In the genomic region with DNA sequence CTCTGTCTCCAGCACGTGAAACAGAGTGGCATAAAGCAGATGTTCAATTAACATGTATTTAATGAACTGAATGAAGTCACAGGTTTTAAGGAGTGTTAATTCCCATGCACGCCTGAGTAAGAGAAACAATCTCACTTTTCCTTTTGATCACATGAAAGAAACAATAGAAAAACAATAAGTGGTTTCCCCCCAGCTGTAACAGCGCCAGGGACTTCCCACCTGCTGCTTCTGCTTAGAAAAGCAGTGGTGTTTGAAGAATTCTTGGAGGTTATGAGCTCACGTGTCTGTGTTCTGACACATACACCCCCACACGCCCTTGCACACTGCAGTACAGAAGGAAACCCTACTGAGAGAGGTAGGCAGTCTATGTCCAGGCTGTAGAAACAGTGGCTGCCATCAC, we compare ENCODE assay signal across 1 cellular context.
TF ChIP-seq lines count a peak whose summit lies in the region.

No MANE protein-coding gene starts in this region.

TF ChIP-seq in GM12878, 131 proteins besides CTCF, POLR2A, EP300 and RAD21 (continued from another document and continues in another):
- TF ChIP-seq, protein P1, sequence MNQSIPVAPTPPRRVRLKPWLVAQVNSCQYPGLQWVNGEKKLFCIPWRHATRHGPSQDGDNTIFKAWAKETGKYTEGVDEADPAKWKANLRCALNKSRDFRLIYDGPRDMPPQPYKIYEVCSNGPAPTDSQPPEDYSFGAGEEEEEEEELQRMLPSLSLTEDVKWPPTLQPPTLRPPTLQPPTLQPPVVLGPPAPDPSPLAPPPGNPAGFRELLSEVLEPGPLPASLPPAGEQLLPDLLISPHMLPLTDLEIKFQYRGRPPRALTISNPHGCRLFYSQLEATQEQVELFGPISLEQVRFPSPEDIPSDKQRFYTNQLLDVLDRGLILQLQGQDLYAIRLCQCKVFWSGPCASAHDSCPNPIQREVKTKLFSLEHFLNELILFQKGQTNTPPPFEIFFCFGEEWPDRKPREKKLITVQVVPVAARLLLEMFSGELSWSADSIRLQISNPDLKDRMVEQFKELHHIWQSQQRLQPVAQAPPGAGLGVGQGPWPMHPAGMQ (IDR thresholded peaks at IDR 0.05; ENCODE audit: borderline replicate concordance): no peak
- peak; percentile 75 for TF ChIP-seq RUNX3 (IDR thresholded peaks at IDR 0.05; ENCODE audit: low read length)
- no peak for TF ChIP-seq FOXM1 (IDR thresholded peaks at IDR 0.05; ENCODE audit: low read depth, low read length)
- TF ChIP-seq, protein P2, sequence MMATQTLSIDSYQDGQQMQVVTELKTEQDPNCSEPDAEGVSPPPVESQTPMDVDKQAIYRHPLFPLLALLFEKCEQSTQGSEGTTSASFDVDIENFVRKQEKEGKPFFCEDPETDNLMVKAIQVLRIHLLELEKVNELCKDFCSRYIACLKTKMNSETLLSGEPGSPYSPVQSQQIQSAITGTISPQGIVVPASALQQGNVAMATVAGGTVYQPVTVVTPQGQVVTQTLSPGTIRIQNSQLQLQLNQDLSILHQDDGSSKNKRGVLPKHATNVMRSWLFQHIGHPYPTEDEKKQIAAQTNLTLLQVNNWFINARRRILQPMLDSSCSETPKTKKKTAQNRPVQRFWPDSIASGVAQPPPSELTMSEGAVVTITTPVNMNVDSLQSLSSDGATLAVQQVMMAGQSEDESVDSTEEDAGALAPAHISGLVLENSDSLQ (IDR thresholded peaks at IDR 0.05): no peak
- TF ChIP-seq, protein P3, sequence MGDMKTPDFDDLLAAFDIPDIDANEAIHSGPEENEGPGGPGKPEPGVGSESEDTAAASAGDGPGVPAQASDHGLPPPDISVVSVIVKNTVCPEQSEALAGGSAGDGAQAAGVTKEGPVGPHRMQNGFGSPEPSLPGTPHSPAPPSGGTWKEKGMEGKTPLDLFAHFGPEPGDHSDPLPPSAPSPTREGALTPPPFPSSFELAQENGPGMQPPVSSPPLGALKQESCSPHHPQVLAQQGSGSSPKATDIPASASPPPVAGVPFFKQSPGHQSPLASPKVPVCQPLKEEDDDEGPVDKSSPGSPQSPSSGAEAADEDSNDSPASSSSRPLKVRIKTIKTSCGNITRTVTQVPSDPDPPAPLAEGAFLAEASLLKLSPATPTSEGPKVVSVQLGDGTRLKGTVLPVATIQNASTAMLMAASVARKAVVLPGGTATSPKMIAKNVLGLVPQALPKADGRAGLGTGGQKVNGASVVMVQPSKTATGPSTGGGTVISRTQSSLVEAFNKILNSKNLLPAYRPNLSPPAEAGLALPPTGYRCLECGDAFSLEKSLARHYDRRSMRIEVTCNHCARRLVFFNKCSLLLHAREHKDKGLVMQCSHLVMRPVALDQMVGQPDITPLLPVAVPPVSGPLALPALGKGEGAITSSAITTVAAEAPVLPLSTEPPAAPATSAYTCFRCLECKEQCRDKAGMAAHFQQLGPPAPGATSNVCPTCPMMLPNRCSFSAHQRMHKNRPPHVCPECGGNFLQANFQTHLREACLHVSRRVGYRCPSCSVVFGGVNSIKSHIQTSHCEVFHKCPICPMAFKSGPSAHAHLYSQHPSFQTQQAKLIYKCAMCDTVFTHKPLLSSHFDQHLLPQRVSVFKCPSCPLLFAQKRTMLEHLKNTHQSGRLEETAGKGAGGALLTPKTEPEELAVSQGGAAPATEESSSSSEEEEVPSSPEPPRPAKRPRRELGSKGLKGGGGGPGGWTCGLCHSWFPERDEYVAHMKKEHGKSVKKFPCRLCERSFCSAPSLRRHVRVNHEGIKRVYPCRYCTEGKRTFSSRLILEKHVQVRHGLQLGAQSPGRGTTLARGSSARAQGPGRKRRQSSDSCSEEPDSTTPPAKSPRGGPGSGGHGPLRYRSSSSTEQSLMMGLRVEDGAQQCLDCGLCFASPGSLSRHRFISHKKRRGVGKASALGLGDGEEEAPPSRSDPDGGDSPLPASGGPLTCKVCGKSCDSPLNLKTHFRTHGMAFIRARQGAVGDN (IDR thresholded peaks at IDR 0.05): 0 out of 2 replicates have a peak, but pooled peaks have one; percentile 28
- no peak for TF ChIP-seq HDAC6 (IDR thresholded peaks at IDR 0.05; ENCODE audit: unreplicated experiment)
- no peak for TF ChIP-seq STAT3 (IDR thresholded peaks at IDR 0.05; ENCODE audit: low read depth, low read length)
- TF ChIP-seq ZZZ3 (IDR thresholded peaks at IDR 0.05; ENCODE audit: control insufficient read depth, insufficient read length, low read depth): no peak
- no peak for TF ChIP-seq TBL1XR1 (IDR thresholded peaks at IDR 0.05; ENCODE audit: low read depth, low read length)
- TF ChIP-seq PML (IDR thresholded peaks at IDR 0.05; ENCODE audit: low read length): no peak
- no peak for TF ChIP-seq MYB (IDR thresholded peaks at IDR 0.05; ENCODE audit: borderline replicate concordance, low read depth, low read length)
- TF ChIP-seq, protein P4, sequence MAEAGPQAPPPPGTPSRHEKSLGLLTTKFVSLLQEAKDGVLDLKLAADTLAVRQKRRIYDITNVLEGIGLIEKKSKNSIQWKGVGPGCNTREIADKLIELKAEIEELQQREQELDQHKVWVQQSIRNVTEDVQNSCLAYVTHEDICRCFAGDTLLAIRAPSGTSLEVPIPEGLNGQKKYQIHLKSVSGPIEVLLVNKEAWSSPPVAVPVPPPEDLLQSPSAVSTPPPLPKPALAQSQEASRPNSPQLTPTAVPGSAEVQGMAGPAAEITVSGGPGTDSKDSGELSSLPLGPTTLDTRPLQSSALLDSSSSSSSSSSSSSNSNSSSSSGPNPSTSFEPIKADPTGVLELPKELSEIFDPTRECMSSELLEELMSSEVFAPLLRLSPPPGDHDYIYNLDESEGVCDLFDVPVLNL (IDR thresholded peaks at IDR 0.05; ENCODE audit: low read depth, low read length): no peak
- no peak for TF ChIP-seq KAT2A (conservative IDR thresholded peaks at IDR 0.05; ENCODE audit: control insufficient read depth, low read depth, low read length)
- TF ChIP-seq, protein P5, sequence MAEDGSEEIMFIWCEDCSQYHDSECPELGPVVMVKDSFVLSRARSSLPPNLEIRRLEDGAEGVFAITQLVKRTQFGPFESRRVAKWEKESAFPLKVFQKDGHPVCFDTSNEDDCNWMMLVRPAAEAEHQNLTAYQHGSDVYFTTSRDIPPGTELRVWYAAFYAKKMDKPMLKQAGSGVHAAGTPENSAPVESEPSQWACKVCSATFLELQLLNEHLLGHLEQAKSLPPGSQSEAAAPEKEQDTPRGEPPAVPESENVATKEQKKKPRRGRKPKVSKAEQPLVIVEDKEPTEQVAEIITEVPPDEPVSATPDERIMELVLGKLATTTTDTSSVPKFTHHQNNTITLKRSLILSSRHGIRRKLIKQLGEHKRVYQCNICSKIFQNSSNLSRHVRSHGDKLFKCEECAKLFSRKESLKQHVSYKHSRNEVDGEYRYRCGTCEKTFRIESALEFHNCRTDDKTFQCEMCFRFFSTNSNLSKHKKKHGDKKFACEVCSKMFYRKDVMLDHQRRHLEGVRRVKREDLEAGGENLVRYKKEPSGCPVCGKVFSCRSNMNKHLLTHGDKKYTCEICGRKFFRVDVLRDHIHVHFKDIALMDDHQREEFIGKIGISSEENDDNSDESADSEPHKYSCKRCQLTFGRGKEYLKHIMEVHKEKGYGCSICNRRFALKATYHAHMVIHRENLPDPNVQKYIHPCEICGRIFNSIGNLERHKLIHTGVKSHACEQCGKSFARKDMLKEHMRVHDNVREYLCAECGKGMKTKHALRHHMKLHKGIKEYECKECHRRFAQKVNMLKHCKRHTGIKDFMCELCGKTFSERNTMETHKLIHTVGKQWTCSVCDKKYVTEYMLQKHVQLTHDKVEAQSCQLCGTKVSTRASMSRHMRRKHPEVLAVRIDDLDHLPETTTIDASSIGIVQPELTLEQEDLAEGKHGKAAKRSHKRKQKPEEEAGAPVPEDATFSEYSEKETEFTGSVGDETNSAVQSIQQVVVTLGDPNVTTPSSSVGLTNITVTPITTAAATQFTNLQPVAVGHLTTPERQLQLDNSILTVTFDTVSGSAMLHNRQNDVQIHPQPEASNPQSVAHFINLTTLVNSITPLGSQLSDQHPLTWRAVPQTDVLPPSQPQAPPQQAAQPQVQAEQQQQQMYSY (CRISPR knock-in tag; IDR thresholded peaks at IDR 0.05): no peak
- TF ChIP-seq, protein P6, sequence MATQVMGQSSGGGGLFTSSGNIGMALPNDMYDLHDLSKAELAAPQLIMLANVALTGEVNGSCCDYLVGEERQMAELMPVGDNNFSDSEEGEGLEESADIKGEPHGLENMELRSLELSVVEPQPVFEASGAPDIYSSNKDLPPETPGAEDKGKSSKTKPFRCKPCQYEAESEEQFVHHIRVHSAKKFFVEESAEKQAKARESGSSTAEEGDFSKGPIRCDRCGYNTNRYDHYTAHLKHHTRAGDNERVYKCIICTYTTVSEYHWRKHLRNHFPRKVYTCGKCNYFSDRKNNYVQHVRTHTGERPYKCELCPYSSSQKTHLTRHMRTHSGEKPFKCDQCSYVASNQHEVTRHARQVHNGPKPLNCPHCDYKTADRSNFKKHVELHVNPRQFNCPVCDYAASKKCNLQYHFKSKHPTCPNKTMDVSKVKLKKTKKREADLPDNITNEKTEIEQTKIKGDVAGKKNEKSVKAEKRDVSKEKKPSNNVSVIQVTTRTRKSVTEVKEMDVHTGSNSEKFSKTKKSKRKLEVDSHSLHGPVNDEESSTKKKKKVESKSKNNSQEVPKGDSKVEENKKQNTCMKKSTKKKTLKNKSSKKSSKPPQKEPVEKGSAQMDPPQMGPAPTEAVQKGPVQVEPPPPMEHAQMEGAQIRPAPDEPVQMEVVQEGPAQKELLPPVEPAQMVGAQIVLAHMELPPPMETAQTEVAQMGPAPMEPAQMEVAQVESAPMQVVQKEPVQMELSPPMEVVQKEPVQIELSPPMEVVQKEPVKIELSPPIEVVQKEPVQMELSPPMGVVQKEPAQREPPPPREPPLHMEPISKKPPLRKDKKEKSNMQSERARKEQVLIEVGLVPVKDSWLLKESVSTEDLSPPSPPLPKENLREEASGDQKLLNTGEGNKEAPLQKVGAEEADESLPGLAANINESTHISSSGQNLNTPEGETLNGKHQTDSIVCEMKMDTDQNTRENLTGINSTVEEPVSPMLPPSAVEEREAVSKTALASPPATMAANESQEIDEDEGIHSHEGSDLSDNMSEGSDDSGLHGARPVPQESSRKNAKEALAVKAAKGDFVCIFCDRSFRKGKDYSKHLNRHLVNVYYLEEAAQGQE (IDR thresholded peaks at IDR 0.05; ENCODE audit: low read depth, low read length): no peak
- peak; percentile 47; the same call in 1 of the 2 replicates for TF ChIP-seq IRF4 (IDR thresholded peaks at IDR 0.05; ENCODE audit: low read depth, low read length)
- TF ChIP-seq, protein P7, sequence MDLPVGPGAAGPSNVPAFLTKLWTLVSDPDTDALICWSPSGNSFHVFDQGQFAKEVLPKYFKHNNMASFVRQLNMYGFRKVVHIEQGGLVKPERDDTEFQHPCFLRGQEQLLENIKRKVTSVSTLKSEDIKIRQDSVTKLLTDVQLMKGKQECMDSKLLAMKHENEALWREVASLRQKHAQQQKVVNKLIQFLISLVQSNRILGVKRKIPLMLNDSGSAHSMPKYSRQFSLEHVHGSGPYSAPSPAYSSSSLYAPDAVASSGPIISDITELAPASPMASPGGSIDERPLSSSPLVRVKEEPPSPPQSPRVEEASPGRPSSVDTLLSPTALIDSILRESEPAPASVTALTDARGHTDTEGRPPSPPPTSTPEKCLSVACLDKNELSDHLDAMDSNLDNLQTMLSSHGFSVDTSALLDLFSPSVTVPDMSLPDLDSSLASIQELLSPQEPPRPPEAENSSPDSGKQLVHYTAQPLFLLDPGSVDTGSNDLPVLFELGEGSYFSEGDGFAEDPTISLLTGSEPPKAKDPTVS (IDR thresholded peaks at IDR 0.05; ENCODE audit: low read depth, low read length): no peak
- TF ChIP-seq TAF1 (IDR thresholded peaks at IDR 0.05; ENCODE audit: borderline replicate concordance, low read depth, low read length): no peak
- TF ChIP-seq FOXK2 (IDR thresholded peaks at IDR 0.05): no peak
- TF ChIP-seq STAT1 (conservative IDR thresholded peaks at IDR 0.05): no peak
- no peak for TF ChIP-seq TCF3 (IDR thresholded peaks at IDR 0.05; ENCODE audit: borderline replicate concordance, insufficient read depth, low read depth, low read length)
- TF ChIP-seq KDM1A (IDR thresholded peaks at IDR 0.05; ENCODE audit: borderline replicate concordance): no peak
- TF ChIP-seq POU2F2 (IDR thresholded peaks at IDR 0.05; ENCODE audit: borderline replicate concordance, low read depth, low read length): no peak; the same call in 2 of the 3 replicates
- TF ChIP-seq ATF7 (IDR thresholded peaks at IDR 0.05; ENCODE audit: low read depth): peak; percentile 88
- peak; percentile 83 for TF ChIP-seq IKZF1 (conservative IDR thresholded peaks at IDR 0.05)
- TF ChIP-seq, protein P8, sequence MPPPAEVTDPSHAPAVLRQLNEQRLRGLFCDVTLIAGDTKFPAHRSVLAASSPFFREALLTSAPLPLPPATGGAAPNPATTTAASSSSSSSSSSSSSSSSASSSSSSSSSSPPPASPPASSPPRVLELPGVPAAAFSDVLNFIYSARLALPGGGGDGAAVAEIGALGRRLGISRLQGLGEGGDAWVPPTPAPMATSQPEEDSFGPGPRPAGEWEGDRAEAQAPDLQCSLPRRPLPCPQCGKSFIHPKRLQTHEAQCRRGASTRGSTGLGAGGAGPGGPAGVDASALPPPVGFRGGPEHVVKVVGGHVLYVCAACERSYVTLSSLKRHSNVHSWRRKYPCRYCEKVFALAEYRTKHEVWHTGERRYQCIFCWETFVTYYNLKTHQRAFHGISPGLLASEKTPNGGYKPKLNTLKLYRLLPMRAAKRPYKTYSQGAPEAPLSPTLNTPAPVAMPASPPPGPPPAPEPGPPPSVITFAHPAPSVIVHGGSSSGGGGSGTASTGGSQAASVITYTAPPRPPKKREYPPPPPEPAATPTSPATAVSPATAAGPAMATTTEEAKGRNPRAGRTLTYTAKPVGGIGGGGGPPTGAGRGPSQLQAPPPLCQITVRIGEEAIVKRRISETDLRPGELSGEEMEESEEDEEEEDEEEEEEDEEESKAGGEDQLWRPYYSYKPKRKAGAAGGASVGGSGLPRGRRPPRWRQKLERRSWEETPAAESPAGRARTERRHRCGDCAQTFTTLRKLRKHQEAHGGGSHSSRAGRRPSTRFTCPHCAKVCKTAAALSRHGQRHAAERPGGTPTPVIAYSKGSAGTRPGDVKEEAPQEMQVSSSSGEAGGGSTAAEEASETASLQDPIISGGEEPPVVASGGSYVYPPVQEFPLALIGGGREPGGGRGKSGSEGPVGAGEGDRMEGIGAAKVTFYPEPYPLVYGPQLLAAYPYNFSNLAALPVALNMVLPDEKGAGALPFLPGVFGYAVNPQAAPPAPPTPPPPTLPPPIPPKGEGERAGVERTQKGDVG (CRISPR knock-in tag; IDR thresholded peaks at IDR 0.05): no peak
- TF ChIP-seq TCF12 (IDR thresholded peaks at IDR 0.05; ENCODE audit: low read depth, low read length): peak; percentile 55; the same call in 1 of the 2 replicates
- TF ChIP-seq PAX5 (IDR thresholded peaks at IDR 0.05; ENCODE audit: borderline replicate concordance, low read depth, low read length): peak; percentile 19; the same call in 1 of the 2 replicates
- no peak for TF ChIP-seq MTA3 (IDR thresholded peaks at IDR 0.05; ENCODE audit: borderline replicate concordance, low read length)
- TF ChIP-seq, protein P9, sequence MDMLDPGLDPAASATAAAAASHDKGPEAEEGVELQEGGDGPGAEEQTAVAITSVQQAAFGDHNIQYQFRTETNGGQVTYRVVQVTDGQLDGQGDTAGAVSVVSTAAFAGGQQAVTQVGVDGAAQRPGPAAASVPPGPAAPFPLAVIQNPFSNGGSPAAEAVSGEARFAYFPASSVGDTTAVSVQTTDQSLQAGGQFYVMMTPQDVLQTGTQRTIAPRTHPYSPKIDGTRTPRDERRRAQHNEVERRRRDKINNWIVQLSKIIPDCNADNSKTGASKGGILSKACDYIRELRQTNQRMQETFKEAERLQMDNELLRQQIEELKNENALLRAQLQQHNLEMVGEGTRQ (IDR thresholded peaks at IDR 0.05; ENCODE audit: borderline replicate concordance, low read depth, low read length): no peak
- TF ChIP-seq JUND (IDR thresholded peaks at IDR 0.05; ENCODE audit: low read depth, low read length): no peak
- no peak for TF ChIP-seq ZNF384 (IDR thresholded peaks at IDR 0.05; ENCODE audit: borderline replicate concordance, low read depth, low read length)
- TF ChIP-seq GABPA (IDR thresholded peaks at IDR 0.05; ENCODE audit: low read depth): no peak
- no peak for TF ChIP-seq PAX8 (IDR thresholded peaks at IDR 0.05)
- TF ChIP-seq CREM (IDR thresholded peaks at IDR 0.05; ENCODE audit: low read depth): no peak
- TF ChIP-seq ZNF217 (IDR thresholded peaks at IDR 0.05): no peak
- TF ChIP-seq EED (IDR thresholded peaks at IDR 0.05; ENCODE audit: low read depth): no peak
- no peak for TF ChIP-seq SMAD5 (IDR thresholded peaks at IDR 0.05; ENCODE audit: low read depth)
